13 cellular contexts compared by ENCODE assay signal in genomic region chr2:228181098-228182019, GRCh38. TPM values are rescaled to one million over a fixed set of nuclear protein-coding genes. Genes with fewer than 3 reads are reported as not detected.
DNase-seq lines count a peak whose midpoint lies in the region; ATAC-seq and TF ChIP-seq lines count a peak whose summit lies in the region.
"Had no signal": no experiment of that assay in that cellular context is flagged by ENCODE, and none has a peak within 500 bp of the region (broad histone marks: within the 10 kb centered on the region; RNA-seq: fewer than 3 reads in every experiment).

A gene with protein sequence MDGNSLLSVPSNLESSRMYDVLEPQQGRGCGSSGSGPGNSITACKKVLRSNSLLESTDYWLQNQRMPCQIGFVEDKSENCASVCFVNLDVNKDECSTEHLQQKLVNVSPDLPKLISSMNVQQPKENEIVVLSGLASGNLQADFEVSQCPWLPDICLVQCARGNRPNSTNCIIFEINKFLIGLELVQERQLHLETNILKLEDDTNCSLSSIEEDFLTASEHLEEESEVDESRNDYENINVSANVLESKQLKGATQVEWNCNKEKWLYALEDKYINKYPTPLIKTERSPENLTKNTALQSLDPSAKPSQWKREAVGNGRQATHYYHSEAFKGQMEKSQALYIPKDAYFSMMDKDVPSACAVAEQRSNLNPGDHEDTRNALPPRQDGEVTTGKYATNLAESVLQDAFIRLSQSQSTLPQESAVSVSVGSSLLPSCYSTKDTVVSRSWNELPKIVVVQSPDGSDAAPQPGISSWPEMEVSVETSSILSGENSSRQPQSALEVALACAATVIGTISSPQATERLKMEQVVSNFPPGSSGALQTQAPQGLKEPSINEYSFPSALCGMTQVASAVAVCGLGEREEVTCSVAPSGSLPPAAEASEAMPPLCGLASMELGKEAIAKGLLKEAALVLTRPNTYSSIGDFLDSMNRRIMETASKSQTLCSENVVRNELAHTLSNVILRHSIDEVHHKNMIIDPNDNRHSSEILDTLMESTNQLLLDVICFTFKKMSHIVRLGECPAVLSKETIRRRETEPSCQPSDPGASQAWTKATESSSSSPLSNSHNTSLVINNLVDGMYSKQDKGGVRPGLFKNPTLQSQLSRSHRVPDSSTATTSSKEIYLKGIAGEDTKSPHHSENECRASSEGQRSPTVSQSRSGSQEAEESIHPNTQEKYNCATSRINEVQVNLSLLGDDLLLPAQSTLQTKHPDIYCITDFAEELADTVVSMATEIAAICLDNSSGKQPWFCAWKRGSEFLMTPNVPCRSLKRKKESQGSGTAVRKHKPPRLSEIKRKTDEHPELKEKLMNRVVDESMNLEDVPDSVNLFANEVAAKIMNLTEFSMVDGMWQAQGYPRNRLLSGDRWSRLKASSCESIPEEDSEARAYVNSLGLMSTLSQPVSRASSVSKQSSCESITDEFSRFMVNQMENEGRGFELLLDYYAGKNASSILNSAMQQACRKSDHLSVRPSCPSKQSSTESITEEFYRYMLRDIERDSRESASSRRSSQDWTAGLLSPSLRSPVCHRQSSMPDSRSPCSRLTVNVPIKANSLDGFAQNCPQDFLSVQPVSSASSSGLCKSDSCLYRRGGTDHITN (N-terminal part only) (minus strand): TSS chr2:228181687. CDS start chr2:228181598, 89 bp downstream.

- H3K4me3 ChIP-seq in iPS-20b (ENCODE audit: low read length): peak within 1 kb of the TSS; percentile 88
- H3K4me3 ChIP-seq in transverse colon: no peak within 1 kb of the TSS
- H3K4me3 ChIP-seq: thoracic aorta had no signal

- H3K36me3 ChIP-seq in iPS-20b (ENCODE audit: insufficient read depth, low read depth, low read length) (no peaks in the 10 kb centered on the region), transverse colon (no peaks in the 10 kb centered on the region)
- H3K36me3 ChIP-seq: thoracic aorta had no signal

- ATAC-seq in HG02588 (IDR thresholded peaks at IDR 0.05; ENCODE audit: unreplicated experiment) (no peak), omental fat pad (ENCODE audit: low FRiP score) (no peak)
- ATAC-seq: activated T-helper 17 cell treated with anti-CD3 and anti-CD28 coated beads, Interleukin-2, amount 50 U/mL, for 72 hours; naive thymus-derived CD8-positive, alpha-beta T cell had no signal

- H3K27me3 ChIP-seq in iPS-20b (ENCODE audit: insufficient read depth, low read length) (peaks cover 50% of the 10 kb centered on the region), transverse colon (peaks cover 25% of the 10 kb centered on the region)

- no peak for TF ChIP-seq POLR2A in transverse colon (IDR thresholded peaks at IDR 0.05)

- in situ Hi-C loops in transverse colon (cut with MboI; ENCODE audit: low pct_ligation_motif_present in 1 of 4, low pct_unique_long_range_greater_than_20kb in 1 of 4, low sequenced_read_pairs in 3 of 4): no loop called here

- TF ChIP-seq CTCF in omental fat pad (IDR thresholded peaks at IDR 0.05) (no peak), transverse colon (IDR thresholded peaks at IDR 0.05) (no peak)

- peaks cover 5% of the 10 kb centered on the region; the same call in 1 of the 2 replicates for H3K9me3 ChIP-seq in iPS-20b (ENCODE audit: insufficient read depth, low read depth, low read length)
- no peaks in the 10 kb centered on the region for H3K9me3 ChIP-seq in transverse colon
- H3K9me3 ChIP-seq: thoracic aorta had no signal

- H3K4me1 ChIP-seq in iPS-20b (ENCODE audit: insufficient read depth, low read length) (no peaks in the 10 kb centered on the region; the same call in 1 of the 2 replicates), transverse colon (no peaks in the 10 kb centered on the region)

- TF ChIP-seq EP300 in transverse colon (IDR thresholded peaks at IDR 0.05; ENCODE audit: low read depth): no peak

- H3K9ac ChIP-seq in iPS-20b (ENCODE audit: low read depth, low read length): peak within 1 kb of the TSS; percentile 32; the same call in 1 of the 2 replicates

- H3K27ac ChIP-seq in iPS-20b (ENCODE audit: low read length) (no peak within 1 kb of the TSS), temporal lobe (ENCODE audit: low read depth, low read length) (no peak within 1 kb of the TSS), transverse colon (no peak within 1 kb of the TSS)
- H3K27ac ChIP-seq: thoracic aorta had no signal

- DNase-seq in NCI-H524 (lab: John Stamatoyannopoulos, UW): peak; percentile 39 to 47
- no peak for DNase-seq in NCI-H524 treated with DMSO at 0.1 percent for 48 hours (lab: John Stamatoyannopoulos, UW)
- DNase-seq in cerebellum (ENCODE audit: low spot score): peak; percentile 63
- DNase-seq in omental fat pad (ENCODE audit: low spot score): no peak
- DNase-seq in transverse colon: no peak
- DNase-seq: naive thymus-derived CD8-positive, alpha-beta T cell; NCI-H1105 treated with DMSO at 0.1 percent for 48 hours; stimulated activated CD4-positive, alpha-beta T cell treated with anti-CD3 and anti-CD28 coated beads, Interleukin-4, amount 100 ng/mL, for 1 hour had no signal

- 33 to 34% methylated on average over 14 to 56 of the region's 56 CpGs for WGBS in transverse colon (ENCODE audit: low coverage in 1 of 2), 2 donors

- intact Hi-C loops in transverse colon (cut with DNase I; ENCODE audit: low total_unique reads): no loop called here

RNA-seq across cellular contexts. Expression of the gene that starts here (rescaled TPM):
- total RNA-seq in cerebellum (17.6 TPM), temporal lobe (37.4 TPM), omental fat pad (not detected), transverse colon (under 1 TPM in 3 of 4 donors, not detected in 1; 0.16 to 0.60 (median 0.27) TPM)
- total RNA-seq: activated T-helper 17 cell treated with anti-CD3 and anti-CD28 coated beads, Interleukin-2, amount 50 U/mL, for 72 hours; naive thymus-derived CD8-positive, alpha-beta T cell had no signal

Comparison
In these comparisons a context has a peak if more than half of its experiments do, and no peak if none do; other contexts are left out.
1. RNA of the gene that starts here (total RNA-seq): 37.4 TPM in temporal lobe (single experiment) and 17.6 TPM in cerebellum (single experiment); 0.16 to 0.60 TPM in transverse colon and not detected in omental fat pad; every median in the first group is over 10 times any median in the second.
2. DNase-seq: peak in NCI-H524 (2 of 2) and cerebellum (single experiment); none in NCI-H524 treated with DMSO at 0.1 percent for 48 hours (single experiment), omental fat pad (single experiment) and transverse colon (single experiment).